In the genomic region with DNA sequence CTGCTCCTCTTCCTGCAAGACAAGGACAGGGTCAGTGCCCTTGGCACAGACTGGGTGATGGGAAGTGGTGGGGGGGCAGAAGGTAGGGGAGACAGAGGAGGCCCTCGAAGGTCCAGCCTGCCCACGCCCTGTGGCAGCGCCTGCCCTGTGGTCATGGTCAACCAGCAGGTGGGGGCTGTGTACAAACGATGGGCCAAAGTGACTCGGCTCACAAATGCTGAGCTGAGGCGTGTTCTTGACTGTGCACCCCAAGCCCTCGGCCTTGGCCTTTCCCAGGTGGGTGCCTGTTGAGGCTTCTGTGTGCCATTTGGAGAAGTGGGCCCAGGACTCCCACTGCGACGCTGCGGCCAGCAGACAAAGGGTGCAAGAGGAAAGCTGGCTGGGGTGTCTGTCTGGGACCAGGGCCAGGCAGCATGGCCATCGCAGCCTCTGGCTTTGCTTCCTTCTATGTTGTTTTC, we compare ENCODE assay signal across 8 cellular contexts. TPM values are rescaled to one million over a fixed set of nuclear protein-coding genes. Genes with fewer than 3 reads are reported as not detected.
DNase-seq lines count a peak whose midpoint lies in the region; ATAC-seq and TF ChIP-seq lines count a peak whose summit lies in the region.
"Had no signal": no experiment of that assay in that cellular context is flagged by ENCODE, and none has a peak within 500 bp of the region (broad histone marks: within the 10 kb centered on the region; RNA-seq: fewer than 3 reads in every experiment).

No MANE protein-coding gene starts in this region.

- H3K9me3 ChIP-seq in stomach = no peaks in the 10 kb centered on the region

- WGBS in stomach, 5 donors = 46 to 80% (median 67%) methylated on average over 4 to 11 of the region's 11 CpGs

- H3K27me3 ChIP-seq in stomach = no peaks in the 10 kb centered on the region

- H3K4me1 ChIP-seq in stomach = peaks cover 18 to 87% (median 48%) of the 10 kb centered on the region in 4 donors

- DNase-seq in RPMI7951 (ENCODE audit: low read depth) (peak; percentile 63), left cardiac atrium (peak; percentile 52), stomach (no peak), GM10266 (ENCODE audit: extremely low spot score) (no peak), NCI-H2107 treated with DMSO at 0.1 percent for 48 hours (lab: John Stamatoyannopoulos, UW; ENCODE audit: unreplicated experiment) (no peak)
- no peak for DNase-seq in stimulated activated CD4-positive, alpha-beta T cell treated with anti-CD3 and anti-CD28 coated beads, Interleukin-2, amount 100 ng/mL, for 24 hours
- DNase-seq: activated CD4-positive, CD25-positive, alpha-beta regulatory T cell; NCI-H510A treated with DMSO at 0.1 percent for 48 hours had no signal

- H3K4me3 ChIP-seq in stomach = no peak overlapping the region

- ATAC-seq in left cardiac atrium = peak; percentile 12 to 51

- no peak for TF ChIP-seq POLR2A in stomach (IDR thresholded peaks at IDR 0.05)

- no peak for TF ChIP-seq EP300 in stomach (IDR thresholded peaks at IDR 0.05)

- TF ChIP-seq CTCF in stomach (IDR thresholded peaks at IDR 0.05) (no peak), GM10266 (IDR thresholded peaks at IDR 0.05; ENCODE audit: control insufficient read depth, insufficient read depth, low read depth, missing control alignments) (no peak)

- intact Hi-C loops in left cardiac atrium (cut with DNase I) (no loop called here), stomach (cut with DNase I; ENCODE audit: low total_unique reads) (no loop called here)

- H3K27ac ChIP-seq in stomach = peak overlapping the region; percentile 33 to 89 (median 79)

- peaks cover 0 to 23% (median 13%) of the 10 kb centered on the region in 4 donors for H3K36me3 ChIP-seq in stomach

RNA-seq across cellular contexts. Expression of a gene that starts 22.6 kb away (rescaled TPM):
- 59.6 and 59.9 TPM in 2 replicates for total RNA-seq in RPMI7951 (2014; rRNA removed; shearing (Covaris generic))
- total RNA-seq in left cardiac atrium (100 to 1,000 TPM; 394 to 506 TPM), stomach (100 to 1,000 TPM in 2 of 5 donors, 10 to 100 TPM in 3; 41.4 to 209 (median 86.9) TPM)
- 100 to 1,000 TPM in 1 of 3 donors, 10 to 100 TPM in 2; 44.5 to 102 (median 54.5) TPM for polyA plus RNA-seq in stomach

RNA-seq across cellular contexts. Expression of a gene that starts 38.2 kb away (rescaled TPM):
- 24.9 and 26.2 TPM in 2 replicates for total RNA-seq in RPMI7951 (2014; rRNA removed; shearing (Covaris generic))
- total RNA-seq in left cardiac atrium = 10 to 100 TPM; 44.9 to 55.3 TPM
- 10 to 100 TPM in 3 of 5 donors, 1 to 10 TPM in 2; 9.3 to 47.3 (median 16.5) TPM for total RNA-seq in stomach
- 10 to 100 TPM; 25.8 to 32.5 (median 28.5) TPM for polyA plus RNA-seq in stomach

RNA-seq across cellular contexts. Expression of a gene that starts 38.4 kb away (rescaled TPM):
- total RNA-seq in RPMI7951 (2014; rRNA removed; shearing (Covaris generic)) = 47.9 and 56.9 TPM in 2 replicates
- 10 to 100 TPM; 22.0 to 25.7 TPM for total RNA-seq in left cardiac atrium
- total RNA-seq in stomach = 10 to 100 TPM in 4 of 5 donors, 1 to 10 TPM in 1; 1.2 to 72.1 (median 15.5) TPM
- polyA plus RNA-seq in stomach = 10 to 100 TPM; 35.4 to 42.0 (median 35.6) TPM

RNA-seq across cellular contexts. Expression of a gene that starts 44.6 kb away (rescaled TPM):
- not detected in 2 replicates for total RNA-seq in RPMI7951 (2014; rRNA removed; shearing (Covaris generic))
- total RNA-seq in left cardiac atrium (1 to 10 TPM; 2.4 TPM), stomach (100 to 1,000 TPM in 2 of 5 donors, 10 to 100 TPM in 3; 41.1 to 257 (median 94.2) TPM)
- 10 to 100 TPM; 28.0 to 72.8 (median 34.5) TPM for polyA plus RNA-seq in stomach

RNA-seq across cellular contexts. Expression of a gene that starts 48.9 kb away (rescaled TPM):
- 232 and 251 TPM in 2 replicates for total RNA-seq in RPMI7951 (2014; rRNA removed; shearing (Covaris generic))
- total RNA-seq in left cardiac atrium (100 to 1,000 TPM in 1 of 2 donors, 10 to 100 TPM in 1; 78.1 to 108 TPM), stomach (100 to 1,000 TPM; 166 to 340 (median 280) TPM)
- polyA plus RNA-seq in stomach = 100 to 1,000 TPM in 2 of 3 donors, 10 to 100 TPM in 1; 96.4 to 166 (median 106) TPM

Comparison
In these comparisons a context has a peak if more than half of its experiments do, and no peak if none do; other contexts are left out.
1. DNase-seq: peak in RPMI7951 (single experiment) and left cardiac atrium (single experiment); none in stomach (single experiment), GM10266 (single experiment), NCI-H2107 treated with DMSO at 0.1 percent for 48 hours (single experiment) and stimulated activated CD4-positive, alpha-beta T cell treated with anti-CD3 and anti-CD28 coated beads, Interleukin-2, amount 100 ng/mL, for 24 hours (0 of 2).